ENCODE assay signal across 29 cellular contexts in the genomic region with DNA sequence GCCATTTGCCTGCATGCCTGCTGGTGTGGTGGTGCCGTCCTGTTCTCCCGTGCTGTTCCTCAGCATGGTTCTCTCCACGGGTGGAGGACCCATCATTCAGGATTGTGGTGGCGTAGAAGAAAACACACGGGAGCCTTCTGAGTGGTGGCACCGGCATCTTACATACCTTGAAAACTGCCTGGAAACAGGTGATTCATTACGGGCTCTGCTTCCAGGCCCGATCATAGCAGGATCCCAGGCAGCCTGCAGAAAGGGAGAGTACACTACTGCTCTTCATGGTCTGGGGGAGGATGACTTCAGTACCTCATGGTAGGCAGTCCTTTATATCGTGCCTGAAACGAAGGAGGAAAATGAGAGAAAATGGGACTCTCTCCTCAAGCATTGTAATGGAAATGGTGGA.
"Had no signal": no experiment of that assay in that cellular context is flagged by ENCODE, and none has a peak within 500 bp of the region (broad histone marks: within the 10 kb centered on the region; RNA-seq: fewer than 3 reads in every experiment).

No MANE protein-coding gene starts in this region.

- DNase-seq: activated B cell treated with CpG ODN at 0.5 μM for 24 hours; activated CD4-positive, alpha-beta memory T cell treated with anti-CD3 and anti-CD28 coated beads for 36 hours; activated CD4-positive, alpha-beta T cell treated with anti-CD3 and anti-CD28 coated beads for 4 hours; activated CD4-positive, alpha-beta T cell treated with anti-CD3 and anti-CD28 coated beads, Interleukin-2, amount 50 U/mL, for 1 hour; activated CD4-positive, CD25-positive, alpha-beta regulatory T cell treated with anti-CD3 and anti-CD28 coated beads, Interleukin-2, amount 50 U/mL, for 72 hours; activated CD8-positive, alpha-beta memory T cell treated with anti-CD3 and anti-CD28 coated beads, Interleukin-2, amount 50 U/mL, for 4 hours; activated gamma-delta T cell treated with Interleukin-2 at 50 U/mL for 16 hours; activated naive CD4-positive, alpha-beta T cell treated with anti-CD3 and anti-CD28 coated beads, Interleukin-2, amount 10 ng/mL, durations not matched to agents 7 days and 5 days; activated naive CD8-positive, alpha-beta T cell treated with anti-CD3 and anti-CD28 coated beads, Interleukin-2, amount 50 U/mL, for 24 hours; activated T-cell treated with anti-CD3 and anti-CD28 coated beads for 4 hours; activated T-cell treated with anti-CD3 and anti-CD28 coated beads, Interleukin-2, amount 50 U/mL, for 4 hours; anterior cingulate cortex; NCI-H1092 treated with DMSO at 0.1 percent for 48 hours; NCI-H1417; NCI-H187 treated with DMSO at 0.1 percent for 48 hours; NCI-H2081; NCI-H2171 treated with DMSO at 0.1 percent for 48 hours; NCI-H2227 treated with DMSO at 0.1 percent for 48 hours; NCI-H446; NCI-H524; NCI-H69; NCI-H82; SHP77; SJCRH30; SW 1271; T-helper 1 cell; T-helper 2 cell; T-helper 9 cell had no signal

- ATAC-seq: activated naive CD8-positive, alpha-beta T cell treated with anti-CD3 and anti-CD28 coated beads, Interleukin-2, amount 50 U/mL, for 24 hours; activated T-cell treated with anti-CD3 and anti-CD28 coated beads, Interleukin-2, amount 50 U/mL, for 4 hours; Panc1 had no signal
